In genomic region chr5:143729334-143729946, GRCh38 we compare ENCODE assay signal across 20 cellular contexts.
DNase-seq lines count a peak whose midpoint lies in the region; ATAC-seq, FAIRE-seq and TF ChIP-seq lines count a peak whose summit lies in the region.
"Had no signal": no experiment of that assay in that cellular context is flagged by ENCODE, and none has a peak within 500 bp of the region (broad histone marks: within the 10 kb centered on the region; RNA-seq: fewer than 3 reads in every experiment).

No MANE protein-coding gene starts in this region.

- no peak for TF ChIP-seq CTCF in HEK293 (tag by site-specific recombination; IDR thresholded peaks at IDR 0.05)
- TF ChIP-seq CTCF in HepG2 (CRISPR knock-in tag; IDR thresholded peaks at IDR 0.05), result no peak
- TF ChIP-seq CTCF in osteoblast (IDR thresholded peaks at IDR 0.05; ENCODE audit: extremely low read depth, low read depth, low read length), result no peak

- H3K9me3 ChIP-seq in HEK293 (ENCODE audit: control insufficient read depth, insufficient read depth, low read depth, low read length) (no peaks in the 10 kb centered on the region; the same call in 1 of the 2 replicates), HepG2 (ENCODE audit: low read length) (no peaks in the 10 kb centered on the region), osteoblast (ENCODE audit: low read depth, low read length) (no peaks in the 10 kb centered on the region)

- no peak overlapping the region for H3K27ac ChIP-seq in HEK293 (ENCODE audit: extremely low read depth, low read depth, low read length)
- no peak overlapping the region for H3K27ac ChIP-seq in HepG2 (ENCODE audit: extremely low read length, insufficient read depth, low read length)
- no peak overlapping the region for H3K27ac ChIP-seq in osteoblast (ENCODE audit: low read depth, low read length)
- H3K27ac ChIP-seq: GM23248 had no signal

- H3K36me3 ChIP-seq in HEK293 (ENCODE audit: control insufficient read depth in 2 of 2, insufficient read depth in 1 of 2, low read length in 2 of 2), result no peaks in the 10 kb centered on the region; a peak in 1 of 3 replicates
- no peaks in the 10 kb centered on the region for H3K36me3 ChIP-seq in HepG2 (replicated peaks in 1 of 2; ENCODE audit: control insufficient read depth in 1 of 2, insufficient read depth in 2 of 2, low read length in 2 of 2)
- H3K36me3 ChIP-seq in osteoblast (ENCODE audit: insufficient read depth, low read length), result no peaks in the 10 kb centered on the region

- H3K27me3 ChIP-seq in HepG2 (ENCODE audit: control insufficient read depth in 1 of 2, insufficient read depth in 2 of 2, low read length in 2 of 2) (peaks cover 0 to 11% of the 10 kb centered on the region in 2 experiments; a peak in 2 of 5 replicates), osteoblast (ENCODE audit: insufficient read depth, low read length) (no peaks in the 10 kb centered on the region)

- intact Hi-C loops in HepG2 (cut with micrococcal nuclease; ENCODE audit: unreplicated experiment), result no loop called here

- H3K79me2 ChIP-seq in HepG2 (ENCODE audit: insufficient read depth, low read length) (no peaks in the 10 kb centered on the region), osteoblast (ENCODE audit: insufficient read depth, low read length) (no peaks in the 10 kb centered on the region)

- 4% methylated on average over 1 of the region's 1 CpG for WGBS in HepG2 (ENCODE audit: low lambda C conversion rate)

- in situ Hi-C loops in HepG2 (cut with HindIII; ENCODE audit: extremely low pct_ligation_motif_present, low pct_unique_long_range_greater_than_20kb), result no loop called here

- CTCF ChIA-PET in HEK293 (lab: Yijun Ruan, JAX) (no interaction called here), HepG2 (lab: Yijun Ruan, JAX; ENCODE audit: low intra/inter-chr PET ratio, low total read pairs) (no interaction called here)

- no peak overlapping the region for H3K9ac ChIP-seq in HepG2 (ENCODE audit: insufficient read depth, low read depth, low read length)
- H3K9ac ChIP-seq: GM23248 had no signal

- no peaks in the 10 kb centered on the region for H4K20me1 ChIP-seq in HepG2 (ENCODE audit: insufficient read depth, low read length)
- no peaks in the 10 kb centered on the region for H4K20me1 ChIP-seq in osteoblast (ENCODE audit: insufficient read depth, low read length)

- DNase-seq in HepG2 (ENCODE audit: low spot score) (no peak), osteoblast (ENCODE audit: insufficient read length, low spot score, missing footprints) (peak; percentile 32), amygdala (lab: John Stamatoyannopoulos, UW) (no peak), NCI-H345 treated with DMSO at 0.1 percent for 48 hours (lab: John Stamatoyannopoulos, UW; ENCODE audit: unreplicated experiment) (no peak)
- DNase-seq in central memory CD4-positive, alpha-beta T cell, result no peak
- DNase-seq: C1 segment of cervical spinal cord; Calu3; CD4-positive, alpha-beta memory T cell; COR-L47; DMS53; DMS79 treated with DMSO at 0.1 percent for 48 hours; GM23248; H7; HFFc6 had no signal

- no peak for FAIRE-seq in HepG2 (lab: Jason Lieb, UNC)
- FAIRE-seq: G401.6, GM12892, GM19239, H1 had no signal

- POLR2A ChIA-PET in HEK293 (lab: Yijun Ruan, JAX), result no interaction called here
- POLR2A ChIA-PET in HepG2 (lab: Yijun Ruan, JAX), result no interaction called here

- H3K4me2 ChIP-seq in HepG2 (ENCODE audit: low read depth, low read length) (no peak overlapping the region), osteoblast (ENCODE audit: insufficient read depth, low read length) (no peak overlapping the region)

- no peak for TF ChIP-seq EP300 in HepG2 (IDR thresholded peaks at IDR 0.05; ENCODE audit: low read depth in 2 of 2, low read length in 2 of 2)
- no peak for TF ChIP-seq EP300 in HepG2 (CRISPR knock-in tag; IDR thresholded peaks at IDR 0.05; ENCODE audit: borderline replicate concordance)

- TF ChIP-seq RAD21 in HepG2 (CRISPR knock-in tag; IDR thresholded peaks at IDR 0.05), result no peak

- no TSS peak for BruUV-seq in HepG2 (replicated peaks; lab: Mats Ljungman, UMichigan)

- no peak for TF ChIP-seq POLR2A in HepG2 (IDR thresholded peaks at IDR 0.05; ENCODE audit: insufficient read depth in 1 of 2, low read depth in 2 of 2, low read length in 2 of 2)

- H3K4me1 ChIP-seq in HEK293 (ENCODE audit: control insufficient read depth, insufficient read depth, low read length) (no peaks in the 10 kb centered on the region), HepG2 (ENCODE audit: insufficient read depth, low read length) (no peaks in the 10 kb centered on the region), osteoblast (ENCODE audit: insufficient read depth, low read length) (peaks cover 3% of the 10 kb centered on the region)

- no peak for ATAC-seq in HepG2
- ATAC-seq: HCT116 had no signal

- no peak overlapping the region for H3K4me3 ChIP-seq in HEK293 (ENCODE audit: low read depth, low read length)
- no peak overlapping the region for H3K4me3 ChIP-seq in HepG2 (replicated peaks in 1 of 3; ENCODE audit: insufficient read depth in 1 of 3, low read depth in 2 of 3, low read length in 3 of 3)
- no peak overlapping the region for H3K4me3 ChIP-seq in osteoblast (ENCODE audit: insufficient read depth, low read length)
- H3K4me3 ChIP-seq: GM23248 had no signal

- H2AFZ ChIP-seq in HepG2 (ENCODE audit: low read length) (no peak overlapping the region), osteoblast (ENCODE audit: low read length) (no peak overlapping the region)
- H2AFZ ChIP-seq: GM23248 had no signal

TF ChIP-seq in HEK293, 187 proteins besides CTCF, POLR2A, EP300 and RAD21:
- TF ChIP-seq ZNF404 (tag by site-specific recombination; IDR thresholded peaks at IDR 0.05), result no peak
- peak; percentile 74 for TF ChIP-seq ZNF140 (tag by site-specific recombination; IDR thresholded peaks at IDR 0.05)

TF ChIP-seq in HepG2, 621 proteins besides CTCF, POLR2A, EP300 and RAD21:
- TF ChIP-seq ATF7 (IDR thresholded peaks at IDR 0.05), result 0 out of 2 replicates have a peak, but pooled peaks have one; percentile 20
- TF ChIP-seq ATF7 (CRISPR knock-in tag; IDR thresholded peaks at IDR 0.05), result no peak
- TF ChIP-seq PAXIP1 (CRISPR knock-in tag; conservative IDR thresholded peaks at IDR 0.05), result no peak
